ENCODE assay signal across 8 cellular contexts in the genomic region with DNA sequence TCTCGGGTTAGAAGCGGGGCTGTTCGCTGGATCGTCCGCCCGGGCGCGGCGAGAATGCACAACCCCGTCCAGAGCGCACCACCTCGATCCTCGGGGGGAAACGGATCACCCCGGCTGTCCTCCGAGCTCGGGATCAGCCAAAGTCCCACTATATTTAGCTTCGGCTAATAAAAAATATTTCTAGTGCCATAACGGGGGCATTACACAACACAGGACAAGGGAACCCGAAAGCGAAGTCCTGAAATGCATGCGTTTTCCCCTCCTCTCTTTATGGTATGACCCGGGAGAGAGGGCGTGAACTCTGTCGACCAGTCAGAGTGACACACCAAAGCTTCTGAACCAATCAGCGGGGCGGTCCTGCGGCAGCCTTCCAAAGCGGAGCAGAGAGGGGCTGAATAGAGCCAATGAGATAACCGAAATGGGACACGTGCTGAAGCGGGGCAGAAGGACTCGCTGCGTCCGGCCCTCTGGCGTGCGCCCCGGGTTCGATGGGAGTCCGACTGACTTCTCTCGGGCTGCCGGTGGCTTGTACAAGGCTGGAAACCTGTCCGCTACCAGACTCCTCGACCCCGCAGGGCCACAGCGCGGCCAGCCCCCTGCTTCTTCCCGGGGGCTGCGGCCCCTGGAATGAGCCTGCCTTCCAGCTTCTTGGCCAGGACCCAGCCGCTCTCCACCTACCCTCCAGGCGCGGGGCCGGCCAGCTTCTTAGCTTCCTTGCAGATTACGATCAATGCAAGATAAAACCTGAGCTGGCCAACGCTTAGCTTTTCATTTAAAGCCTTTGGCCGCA. TPM values are rescaled to one million over a fixed set of nuclear protein-coding genes. Genes with fewer than 3 reads are reported as not detected.
DNase-seq lines count a peak whose midpoint lies in the region; ATAC-seq lines count a peak whose summit lies in the region.

A gene with protein sequence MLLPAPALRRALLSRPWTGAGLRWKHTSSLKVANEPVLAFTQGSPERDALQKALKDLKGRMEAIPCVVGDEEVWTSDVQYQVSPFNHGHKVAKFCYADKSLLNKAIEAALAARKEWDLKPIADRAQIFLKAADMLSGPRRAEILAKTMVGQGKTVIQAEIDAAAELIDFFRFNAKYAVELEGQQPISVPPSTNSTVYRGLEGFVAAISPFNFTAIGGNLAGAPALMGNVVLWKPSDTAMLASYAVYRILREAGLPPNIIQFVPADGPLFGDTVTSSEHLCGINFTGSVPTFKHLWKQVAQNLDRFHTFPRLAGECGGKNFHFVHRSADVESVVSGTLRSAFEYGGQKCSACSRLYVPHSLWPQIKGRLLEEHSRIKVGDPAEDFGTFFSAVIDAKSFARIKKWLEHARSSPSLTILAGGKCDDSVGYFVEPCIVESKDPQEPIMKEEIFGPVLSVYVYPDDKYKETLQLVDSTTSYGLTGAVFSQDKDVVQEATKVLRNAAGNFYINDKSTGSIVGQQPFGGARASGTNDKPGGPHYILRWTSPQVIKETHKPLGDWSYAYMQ (minus strand): TSS at position 33 of the 790 bp plus-strand sequence. CDS start 32 bp downstream, at position 1.

- H3K27ac ChIP-seq in epithelial cell of prostate, result peak within 1 kb of the TSS; percentile 74

- peaks cover 41% of the 10 kb centered on the region for H3K4me1 ChIP-seq in mononuclear cell (ENCODE audit: insufficient read depth, low read length)

- no peaks in the 10 kb centered on the region for H3K9me3 Mint-ChIP-seq in IgD-negative memory B cell
- H3K9me3 Mint-ChIP-seq in activated T-cell treated with anti-CD3 and anti-CD28 coated beads, Interleukin-2, amount 50 U/mL, for 24 hours, result no peaks in the 10 kb centered on the region

- no peaks in the 10 kb centered on the region for H3K27me3 ChIP-seq in mononuclear cell (ENCODE audit: insufficient read depth, low read length)

- no peaks in the 10 kb centered on the region for H3K9me3 ChIP-seq in mononuclear cell (ENCODE audit: low read depth, low read length)

- ATAC-seq in GM21576 (IDR thresholded peaks at IDR 0.05; ENCODE audit: unreplicated experiment), result peak; percentile 97

- peaks cover 4% of the 10 kb centered on the region for H3K36me3 Mint-ChIP-seq in IgD-negative memory B cell
- H3K36me3 Mint-ChIP-seq in activated T-cell treated with anti-CD3 and anti-CD28 coated beads, Interleukin-2, amount 50 U/mL, for 24 hours (ENCODE audit: low read depth), result peaks cover 29% of the 10 kb centered on the region

- peak within 1 kb of the TSS; percentile 77 to 97 (median 94) for H3K4me3 Mint-ChIP-seq in IgD-negative memory B cell
- H3K4me3 Mint-ChIP-seq in activated T-cell treated with anti-CD3 and anti-CD28 coated beads, Interleukin-2, amount 50 U/mL, for 24 hours, result peak within 1 kb of the TSS; percentile 91

- H3K27ac Mint-ChIP-seq in IgD-negative memory B cell, result peak within 1 kb of the TSS; percentile 75 to 99 (median 94)
- H3K27ac Mint-ChIP-seq in activated T-cell treated with anti-CD3 and anti-CD28 coated beads, Interleukin-2, amount 50 U/mL, for 24 hours, result peak within 1 kb of the TSS; percentile 99

- H3K4me3 ChIP-seq in mononuclear cell (ENCODE audit: low read length), result peak within 1 kb of the TSS; percentile 67

- H3K27me3 Mint-ChIP-seq in IgD-negative memory B cell, result no peaks in the 10 kb centered on the region
- H3K27me3 Mint-ChIP-seq in activated T-cell treated with anti-CD3 and anti-CD28 coated beads, Interleukin-2, amount 50 U/mL, for 24 hours, result no peaks in the 10 kb centered on the region

- DNase-seq in DMS153 (lab: John Stamatoyannopoulos, UW) (peak; percentile 96), OCI-M2 (lab: John Stamatoyannopoulos, UW; ENCODE audit: unreplicated experiment) (peak; percentile 53), epithelial cell of prostate (ENCODE audit: low read depth, low spot score) (peak; percentile 91)
- DNase-seq in activated T-cell treated with anti-CD3 and anti-CD28 coated beads, Interleukin-2, amount 50 U/mL, for 24 hours, result peak; percentile 89
- DNase-seq in stimulated activated CD8-positive, alpha-beta memory T cell treated with anti-CD3 and anti-CD28 coated beads, Interleukin-2, amount 100 ng/mL, for 48 hours (ENCODE audit: low read depth in 2 of 2), result peak; percentile 84 to 86

- H3K4me1 Mint-ChIP-seq in IgD-negative memory B cell, result peaks cover 11 to 23% (median 14%) of the 10 kb centered on the region in 3 donors
- H3K4me1 Mint-ChIP-seq in activated T-cell treated with anti-CD3 and anti-CD28 coated beads, Interleukin-2, amount 50 U/mL, for 24 hours (ENCODE audit: low read depth), result peaks cover 47% of the 10 kb centered on the region

RNA-seq across cellular contexts. Expression of the gene that starts here (rescaled TPM):
- 2.8 TPM for polyA plus RNA-seq in IgD-negative memory B cell
- 0.73 TPM for total RNA-seq in mononuclear cell

Comparison
In these comparisons a context has a peak if more than half of its experiments do, and no peak if none do; other contexts are left out.
1. Peak in every context shown above with its lines: DNase-seq, ATAC-seq, H3K4me3 ChIP-seq and H3K27ac ChIP-seq.